In the genomic region with DNA sequence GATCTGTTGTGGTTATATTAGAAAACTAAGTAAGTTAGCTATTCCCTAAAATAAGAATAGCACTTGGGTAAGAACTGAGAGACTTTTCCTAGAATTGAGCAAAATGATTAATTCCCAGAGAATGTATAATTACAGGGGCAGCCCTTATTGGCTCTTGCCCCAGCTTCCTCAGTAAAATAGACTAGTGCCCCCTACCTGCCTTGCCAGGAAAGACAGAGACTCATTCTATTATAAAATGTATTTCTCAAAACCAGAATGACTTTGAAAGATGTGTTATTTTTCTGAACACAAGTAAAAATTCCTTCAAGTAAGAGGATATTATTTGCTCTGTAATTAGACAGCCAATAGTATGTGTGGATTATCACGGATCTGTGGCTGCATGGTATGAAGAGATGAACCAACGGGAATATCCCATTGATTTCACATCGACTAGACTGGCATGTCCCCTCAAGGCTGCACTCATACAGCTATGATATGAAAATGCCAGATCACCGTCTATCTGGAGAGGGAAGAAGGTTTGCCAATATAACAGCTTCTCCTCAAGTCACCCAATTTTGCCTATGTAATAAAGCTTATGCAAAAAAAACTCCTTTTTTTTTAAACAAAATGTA, we compare ENCODE assay signal across 8 cellular contexts. TPM values are rescaled to one million over a fixed set of nuclear protein-coding genes. Genes with fewer than 3 reads are reported as not detected.
DNase-seq lines count a peak whose midpoint lies in the region; ATAC-seq and TF ChIP-seq lines count a peak whose summit lies in the region.

No MANE protein-coding gene starts in this region.

- no TSS peak for BruUV-seq in A673 (replicated peaks; lab: Mats Ljungman, UMichigan)

- H3K4me3 Mint-ChIP-seq in activated T-cell treated with anti-CD3 and anti-CD28 coated beads, Interleukin-2, amount 50 U/mL, for 72 hours, result peak overlapping the region; percentile 38 to 88

- H3K9me3 Mint-ChIP-seq in activated T-cell treated with anti-CD3 and anti-CD28 coated beads, Interleukin-2, amount 50 U/mL, for 72 hours, result no peaks in the 10 kb centered on the region

- TF ChIP-seq CTCF in A673 (conservative IDR thresholded peaks at IDR 0.05; ENCODE audit: low read depth, low read length) (peak; percentile 87), GM12875 (IDR thresholded peaks at IDR 0.05; ENCODE audit: borderline replicate concordance, insufficient read depth, low read depth, low read length) (peak; percentile 49; the same call in 1 of the 2 replicates), foreskin fibroblast (IDR thresholded peaks at IDR 0.05; ENCODE audit: low read depth, low read length) (peak; percentile 71)

- H3K27ac Mint-ChIP-seq in activated T-cell treated with anti-CD3 and anti-CD28 coated beads, Interleukin-2, amount 50 U/mL, for 72 hours, result peak overlapping the region; percentile 98

- H3K36me3 ChIP-seq in A673 (ENCODE audit: insufficient read depth, low read length, poor library complexity, severe bottlenecking), result peaks cover 20% of the 10 kb centered on the region

- H3K36me3 Mint-ChIP-seq in activated T-cell treated with anti-CD3 and anti-CD28 coated beads, Interleukin-2, amount 50 U/mL, for 72 hours (ENCODE audit: insufficient read depth in 2 of 2), result peaks cover 2 to 3% of the 10 kb centered on the region in 2 donors

- no peaks in the 10 kb centered on the region for H3K27me3 Mint-ChIP-seq in activated T-cell treated with anti-CD3 and anti-CD28 coated beads, Interleukin-2, amount 50 U/mL, for 72 hours (ENCODE audit: low read depth)

- H3K9me3 ChIP-seq in A673 (ENCODE audit: low read depth, low read length, poor library complexity, severe bottlenecking), result no peaks in the 10 kb centered on the region

- POLR2A ChIA-PET in A673 (lab: Charles Lee; ENCODE audit: low non-redundant PET), result no interaction called here

- no peak for ATAC-seq in activated T-cell treated with anti-CD3 and anti-CD28 coated beads, Interleukin-2, amount 50 U/mL, for 72 hours (replicated peaks in 1 of 2)
- ATAC-seq in GM18907 (IDR thresholded peaks at IDR 0.05; ENCODE audit: unreplicated experiment), result no peak

- H3K27ac ChIP-seq in A673 (ENCODE audit: low read depth, low read length, poor library complexity, severe bottlenecking), result no peak overlapping the region

- peaks cover 51% of the 10 kb centered on the region for H3K4me1 ChIP-seq in A673 (ENCODE audit: insufficient read depth, low read length, poor library complexity, severe bottlenecking)

- peak; percentile 68 for DNase-seq in A673 (ENCODE audit: low spot score)
- peak; percentile 34 for DNase-seq in NCI-H82 treated with DMSO at 0.1 percent for 48 hours (lab: John Stamatoyannopoulos, UW; ENCODE audit: unreplicated experiment)
- peak; percentile 54 to 60 for DNase-seq in activated T-cell treated with anti-CD3 and anti-CD28 coated beads, Interleukin-2, amount 50 U/mL, for 72 hours
- peak; percentile 67 to 89 for DNase-seq in foreskin fibroblast
- DNase-seq in pons (ENCODE audit: low spot score), result peak; percentile 77
- no peak for DNase-seq in NK-92 treated with Interleukin-12 subunit alpha and Interleukin-12 subunit beta, amount 100 ng/mL, for 24 hours (lab: John Stamatoyannopoulos, UW)

- CTCF ChIA-PET in A673 (lab: Charles Lee), result interaction anchor here (0.7 to 1.4 kb wide), 6 partner anchors 9 to 87 kb away, joined by 3 to 24 read pairs (median 4); no protein-coding TSS in a partner anchor

- H3K4me3 ChIP-seq in A673 (ENCODE audit: low read depth, low read length, poor library complexity, severe bottlenecking) (no peak overlapping the region), GM12875 (ENCODE audit: low read depth, low read length) (no peak overlapping the region), foreskin fibroblast (ENCODE audit: low read depth in 1 of 2, low read length in 2 of 2) (peak overlapping the region in 1 of 2 donors; percentile 19)

- intact Hi-C loops in A673 (cut with micrococcal nuclease; ENCODE audit: unreplicated experiment), result loop anchor here (2.0 kb wide), 1 partner anchor 85 kb away; no protein-coding TSS in a partner anchor

- H3K4me1 Mint-ChIP-seq in activated T-cell treated with anti-CD3 and anti-CD28 coated beads, Interleukin-2, amount 50 U/mL, for 72 hours (ENCODE audit: low read depth), result peaks cover 73% of the 10 kb centered on the region

- H3K27me3 ChIP-seq in A673 (replicated peaks; ENCODE audit: insufficient read depth, low read depth, low read length, poor library complexity), result no peaks in the 10 kb centered on the region

RNA-seq across cellular contexts. Expression of a gene that starts 7.4 kb away (rescaled TPM):
- 63.5 and 68.8 TPM in 2 replicates for total RNA-seq in A673 (2021)
- total RNA-seq in activated T-cell treated with anti-CD3 and anti-CD28 coated beads, Interleukin-2, amount 50 U/mL, for 72 hours, result 10 to 100 TPM; 23.1 to 26.3 TPM

RNA-seq across cellular contexts. Expression of a gene that starts 11.0 kb away (rescaled TPM):
- 6.3 and 6.4 TPM in 2 replicates for total RNA-seq in A673 (2021)
- total RNA-seq in activated T-cell treated with anti-CD3 and anti-CD28 coated beads, Interleukin-2, amount 50 U/mL, for 72 hours, result 10 to 100 TPM; 59.9 to 66.2 TPM
